ENCODE assay signal across 11 cellular contexts in genomic region chr2:134231296-134231964, GRCh38. TPM values are rescaled to one million over a fixed set of nuclear protein-coding genes. Genes with fewer than 3 reads are reported as not detected.
DNase-seq lines count a peak whose midpoint lies in the region; ATAC-seq and TF ChIP-seq lines count a peak whose summit lies in the region.
"Had no signal": no experiment of that assay in that cellular context is flagged by ENCODE, and none has a peak within 500 bp of the region (broad histone marks: within the 10 kb centered on the region; RNA-seq: fewer than 3 reads in every experiment).

No MANE protein-coding gene starts in this region.

- H3K79me2 ChIP-seq in OCI-LY7 (ENCODE audit: insufficient read depth, low read depth, low read length) (peaks cover 70% of the 10 kb centered on the region; the same call in 1 of the 2 replicates), GM23338 (replicated peaks; ENCODE audit: insufficient read depth) (peaks cover 76% of the 10 kb centered on the region)

- peak overlapping the region; percentile 71 for H3K4me3 ChIP-seq in CD4-positive, CD25-positive, alpha-beta regulatory T cell (ENCODE audit: low read depth, low read length)
- H3K4me3 ChIP-seq in OCI-LY7 (ENCODE audit: low read depth, low read length, poor library complexity, severe bottlenecking) (peak overlapping the region; percentile 51), fibroblast of pulmonary artery (replicated peaks; ENCODE audit: low read depth, low read length) (no peak overlapping the region), GM23338 (no peak overlapping the region)

- no peak for ATAC-seq in CD4-positive, CD25-positive, alpha-beta regulatory T cell (ENCODE audit: low read depth in 2 of 2)
- peak; percentile 17 for ATAC-seq in GM18873 (IDR thresholded peaks at IDR 0.05; ENCODE audit: low FRiP score, unreplicated experiment)
- no peak for ATAC-seq in GM23338
- no peak for ATAC-seq in HG03521 (IDR thresholded peaks at IDR 0.05; ENCODE audit: unreplicated experiment)

- intact Hi-C loops in OCI-LY7 (cut with micrococcal nuclease; ENCODE audit: unreplicated experiment) = no loop called here

- no peak for TF ChIP-seq POLR2A in erythroblast (IDR thresholded peaks at IDR 0.05; ENCODE audit: low read length)

- no peaks in the 10 kb centered on the region for H3K27me3 Mint-ChIP-seq in CD4-positive, CD25-positive, alpha-beta regulatory T cell
- peaks cover 3% of the 10 kb centered on the region for H3K27me3 Mint-ChIP-seq in GM23338 (ENCODE audit: insufficient read depth, low read depth, poor library complexity)

- H3K36me3 ChIP-seq in CD4-positive, CD25-positive, alpha-beta regulatory T cell (ENCODE audit: control insufficient read depth, insufficient read depth, low read length) = no peaks in the 10 kb centered on the region
- H3K36me3 ChIP-seq in OCI-LY7 (ENCODE audit: insufficient read depth, low read length) = peaks cover 32% of the 10 kb centered on the region
- peaks cover 11% of the 10 kb centered on the region; the same call in 1 of the 2 replicates for H3K36me3 ChIP-seq in GM23338 (ENCODE audit: insufficient read depth)

- H3K4me1 ChIP-seq in CD4-positive, CD25-positive, alpha-beta regulatory T cell (ENCODE audit: control insufficient read depth, insufficient read depth, low read length, poor library complexity, severe bottlenecking) = peaks cover 55% of the 10 kb centered on the region
- peaks cover 58% of the 10 kb centered on the region for H3K4me1 ChIP-seq in OCI-LY7 (ENCODE audit: insufficient read depth, low read length, poor library complexity, severe bottlenecking)
- no peaks in the 10 kb centered on the region for H3K4me1 ChIP-seq in GM23338 (ENCODE audit: insufficient read depth)

- no peaks in the 10 kb centered on the region for H3K27me3 ChIP-seq in CD4-positive, CD25-positive, alpha-beta regulatory T cell (ENCODE audit: control insufficient read depth, insufficient read depth, low read length)
- no peaks in the 10 kb centered on the region for H3K27me3 ChIP-seq in GM23338 (ENCODE audit: insufficient read depth)

- H3K4me2 ChIP-seq in OCI-LY7 (ENCODE audit: low read length) = peak overlapping the region; percentile 91
- H3K4me2 ChIP-seq in GM23338 = no peak overlapping the region

- TF ChIP-seq CTCF in OCI-LY7 (conservative IDR thresholded peaks at IDR 0.05; ENCODE audit: low read length) (no peak), fibroblast of pulmonary artery (IDR thresholded peaks at IDR 0.05; ENCODE audit: low read length, missing control alignments) (no peak), GM23338 (conservative IDR thresholded peaks at IDR 0.05; ENCODE audit: low read depth in 2 of 2) (no peak)

- H3K9me3 ChIP-seq in CD4-positive, CD25-positive, alpha-beta regulatory T cell (ENCODE audit: control insufficient read depth in 2 of 2, low read length in 2 of 2) = peaks cover 7 to 8% of the 10 kb centered on the region in 2 experiments
- peaks cover 27% of the 10 kb centered on the region for H3K9me3 ChIP-seq in OCI-LY7 (ENCODE audit: low read length)

- H4K20me1 ChIP-seq in OCI-LY7 (ENCODE audit: insufficient read depth, low read length) = no peaks in the 10 kb centered on the region
- no peaks in the 10 kb centered on the region; the same call in none of the 2 replicates for H4K20me1 ChIP-seq in GM23338 (replicated peaks; ENCODE audit: insufficient read depth)

- H3F3A ChIP-seq in GM23338 (replicated peaks; ENCODE audit: low read depth) = no peaks in the 10 kb centered on the region

- no peak for DNase-seq in CD4-positive, CD25-positive, alpha-beta regulatory T cell
- DNase-seq in OCI-LY7 (ENCODE audit: low spot score) = no peak
- DNase-seq in fibroblast of pulmonary artery (ENCODE audit: low read depth) = peak; percentile 31
- no peak for DNase-seq in G401 (ENCODE audit: low spot score)
- no peak for DNase-seq in GM23338 (ENCODE audit: low spot score)
- DNase-seq in erythroblast (lab: John Stamatoyannopoulos, UW) = no peak
- DNase-seq: KG1, NCI-H526 treated with DMSO at 0.1 percent for 48 hours, T-helper 9 cell had no signal

- CTCF ChIA-PET in OCI-LY7 (lab: Charles Lee; ENCODE audit: unreplicated experiment) = interaction anchor here (1.4 kb wide), 1 partner anchor 181 kb away, joined by 3 read pairs; no protein-coding TSS in a partner anchor

- peaks cover 0 to 18% (median 2%) of the 10 kb centered on the region in 7 donors for H3K9me3 Mint-ChIP-seq in CD4-positive, CD25-positive, alpha-beta regulatory T cell
- peaks cover 33% of the 10 kb centered on the region for H3K9me3 Mint-ChIP-seq in GM23338

- POLR2A ChIA-PET in OCI-LY7 (lab: Charles Lee) = interaction anchor here (0.7 to 1.5 kb wide), 8 partner anchors 11 to 113 kb away, joined by 3 to 7 read pairs (median 4); no protein-coding TSS in a partner anchor

- peaks cover 11% of the 10 kb centered on the region for H3K36me3 Mint-ChIP-seq in CD4-positive, CD25-positive, alpha-beta regulatory T cell
- peaks cover 33% of the 10 kb centered on the region for H3K36me3 Mint-ChIP-seq in GM23338 (ENCODE audit: low read depth)

- H2AFZ ChIP-seq in OCI-LY7 (ENCODE audit: low read length) = no peak overlapping the region
- H2AFZ ChIP-seq in GM23338 = no peak overlapping the region

- H3K9me2 ChIP-seq in OCI-LY7 (ENCODE audit: insufficient read depth, low read length) = no peaks in the 10 kb centered on the region
- 0 out of 2 replicates have a peak, but pooled peaks cover 3% of the 10 kb centered on the region for H3K9me2 ChIP-seq in GM23338 (ENCODE audit: insufficient read depth)

- H3K4me1 Mint-ChIP-seq in CD4-positive, CD25-positive, alpha-beta regulatory T cell = peaks cover 48 to 87% (median 74%) of the 10 kb centered on the region in 4 donors
- peaks cover 4% of the 10 kb centered on the region; the same call in 1 of the 3 replicates for H3K4me1 Mint-ChIP-seq in GM23338

- peak overlapping the region in 2 of 4 donors; percentile 36 to 64 for H3K4me3 Mint-ChIP-seq in CD4-positive, CD25-positive, alpha-beta regulatory T cell
- H3K4me3 Mint-ChIP-seq in GM23338 = no peak overlapping the region

- in situ Hi-C loops in G401 (cut with HindIII; ENCODE audit: low sequenced_read_pairs) = no loop called here

- H3K27ac Mint-ChIP-seq in CD4-positive, CD25-positive, alpha-beta regulatory T cell = peak overlapping the region; percentile 88 to 90 (median 89)
- H3K27ac Mint-ChIP-seq in GM23338 = no peak overlapping the region

- BruUV-seq in OCI-LY7 (replicated peaks; lab: Mats Ljungman, UMichigan) = no TSS peak

- peak overlapping the region; percentile 62 for H3K27ac ChIP-seq in CD4-positive, CD25-positive, alpha-beta regulatory T cell (ENCODE audit: insufficient read depth, low read length, poor library complexity, severe bottlenecking)
- peak overlapping the region; percentile 95 for H3K27ac ChIP-seq in OCI-LY7 (ENCODE audit: low read depth, low read length, poor library complexity, severe bottlenecking)
- H3K27ac ChIP-seq in GM23338 (ENCODE audit: low read depth) = no peak overlapping the region

TF ChIP-seq in GM23338, 12 proteins besides CTCF, POLR2A, EP300 and RAD21 (continues in another document):
- no peak for TF ChIP-seq JUNB (IDR thresholded peaks at IDR 0.05; ENCODE audit: unreplicated experiment)
- no peak for TF ChIP-seq ETS1 (IDR thresholded peaks at IDR 0.05)

RNA-seq across cellular contexts. Expression of gene MGAT5, which starts 22.4 kb away (rescaled TPM):
- total RNA-seq in CD4-positive, CD25-positive, alpha-beta regulatory T cell = 68.8 TPM
- 1 to 10 TPM; 3.6 to 7.2 (median 6.3) TPM for polyA plus RNA-seq in CD4-positive, CD25-positive, alpha-beta regulatory T cell
- total RNA-seq in OCI-LY7 (2014; rRNA removed; shearing (Covaris generic)) = 39.1 and 60.8 TPM in 2 replicates
- total RNA-seq in OCI-LY7 (2022) = 58.4 and 68.0 TPM in 2 replicates
- 0.07 and 0.31 TPM in 2 replicates for total RNA-seq in G401 (2014; rRNA removed; shearing (Covaris generic))
- 25.4 and 27.6 TPM in 2 replicates for total RNA-seq in GM23338 (2014; rRNA removed; shearing (Covaris generic))
- polyA plus RNA-seq in GM23338 (2016; fragmentation: Nextera tagmentation; extraction: Ambion mirVana) = 4.6 and 7.0 TPM in 2 replicates

Comparison
In these comparisons a context has a peak if more than half of its experiments do, and no peak if none do; other contexts are left out.
1. H3K4me3 ChIP-seq: peak in CD4-positive, CD25-positive, alpha-beta regulatory T cell (single experiment) and OCI-LY7 (single experiment); none in fibroblast of pulmonary artery (single experiment) and GM23338 (single experiment).
2. RNA of gene MGAT5, which starts 22.4 kb away (total RNA-seq): 68.8 TPM in CD4-positive, CD25-positive, alpha-beta regulatory T cell (single experiment), 39.1 to 68.0 TPM in OCI-LY7 and 25.4 to 27.6 TPM in GM23338; 0.07 to 0.31 TPM in G401; every median in the first group is over 10 times any median in the second.